15 cellular contexts compared by ENCODE assay signal in genomic region chr10:34194259-34194658, GRCh38.
DNase-seq lines count a peak whose midpoint lies in the region; ATAC-seq and TF ChIP-seq lines count a peak whose summit lies in the region.
"Had no signal": no experiment of that assay in that cellular context is flagged by ENCODE, and none has a peak within 500 bp of the region (broad histone marks: within the 10 kb centered on the region; RNA-seq: fewer than 3 reads in every experiment).

No MANE protein-coding gene starts in this region.

- ATAC-seq in GM21723 (IDR thresholded peaks at IDR 0.05; ENCODE audit: unreplicated experiment), result no peak
- ATAC-seq: activated naive CD8-positive, alpha-beta T cell treated with anti-CD3 and anti-CD28 coated beads, Interleukin-2, amount 50 U/mL, for 24 hours; PC-3 had no signal

- no peaks in the 10 kb centered on the region for H4K20me1 ChIP-seq in mammary epithelial cell (ENCODE audit: insufficient read depth, low read length)

- dilution Hi-C loops in mammary epithelial cell (cut with HindIII; ENCODE audit: low sequenced_read_pairs), result no loop called here

- H3K27ac ChIP-seq in SJSA1, result peak overlapping the region; percentile 55
- H3K27ac ChIP-seq in mammary epithelial cell (ENCODE audit: insufficient read depth, low read depth, low read length), result no peak overlapping the region
- H3K27ac ChIP-seq: spleen had no signal

- no peaks in the 10 kb centered on the region for H3K79me2 ChIP-seq in mammary epithelial cell (ENCODE audit: insufficient read depth, low read length)

- no peak overlapping the region for H3K9ac ChIP-seq in mammary epithelial cell (ENCODE audit: insufficient read depth, low read length)

- H2AFZ ChIP-seq in mammary epithelial cell (ENCODE audit: low read depth, low read length), result no peak overlapping the region

- intact Hi-C loops in mammary epithelial cell (cut with micrococcal nuclease), result no loop called here

- no TSS peak for BruUV-seq in mammary epithelial cell (replicated peaks; lab: Mats Ljungman, UMichigan)

- in situ Hi-C loops in mammary epithelial cell (cut with MboI; ENCODE audit: low sequenced_read_pairs in 2 of 2), result no loop called here

- no peaks in the 10 kb centered on the region for H3K9me3 ChIP-seq in SJSA1 (replicated peaks)
- no peaks in the 10 kb centered on the region for H3K9me3 ChIP-seq in mammary epithelial cell (replicated peaks; ENCODE audit: insufficient read depth, low read length)
- H3K9me3 ChIP-seq: spleen had no signal

- 96% methylated on average over 6 of the region's 6 CpGs for WGBS in mammary epithelial cell (ENCODE audit: low coverage, missing lambda C conversion rate)

- TF ChIP-seq CTCF in fibroblast of pulmonary artery (IDR thresholded peaks at IDR 0.05; ENCODE audit: low read length, missing control alignments), result no peak
- no peak for TF ChIP-seq CTCF in mammary epithelial cell (conservative IDR thresholded peaks at IDR 0.05 in 1 of 2, IDR thresholded peaks at IDR 0.05 in 1 of 2; ENCODE audit: extremely low read depth in 1 of 2, insufficient read depth in 1 of 2, low read depth in 1 of 2, low read length in 2 of 2)

- peaks cover 35% of the 10 kb centered on the region for H3K4me1 ChIP-seq in SJSA1 (replicated peaks)
- H3K4me1 ChIP-seq in mammary epithelial cell (ENCODE audit: insufficient read depth, low read length), result no peaks in the 10 kb centered on the region

- CTCF ChIA-PET in mammary epithelial cell (lab: Charles Lee; ENCODE audit: low non-redundant PET), result no interaction called here

- peak; percentile 39 for DNase-seq in GM04503 (ENCODE audit: low read depth)
- peak; percentile 87 to 91 for DNase-seq in SJSA1 (ENCODE audit: low read depth in 1 of 2, low spot score in 2 of 2)
- DNase-seq in fibroblast of pulmonary artery (ENCODE audit: low read depth), result peak; percentile 13
- DNase-seq in non-pigmented ciliary epithelial cell (ENCODE audit: low read depth), result peak; percentile 23
- no peak for DNase-seq in NCI-H510A (lab: John Stamatoyannopoulos, UW)
- no peak for DNase-seq in NCI-H446 treated with DMSO at 0.1 percent for 48 hours (lab: John Stamatoyannopoulos, UW)
- DNase-seq in mammary epithelial cell, result no peak
- DNase-seq: activated CD4-positive, CD25-positive, alpha-beta regulatory T cell treated with anti-CD3 and anti-CD28 coated beads, Interleukin-2, amount 50 U/mL, for 72 hours; activated naive CD8-positive, alpha-beta T cell treated with anti-CD3 and anti-CD28 coated beads, Interleukin-2, amount 50 U/mL, for 24 hours; dermis blood vessel endothelial cell; MV-4-11; PC-3; spleen; T-helper 1 cell had no signal

- H3K4me3 ChIP-seq in SJSA1 (no peak overlapping the region), fibroblast of pulmonary artery (replicated peaks; ENCODE audit: low read depth, low read length) (no peak overlapping the region), mammary epithelial cell (replicated peaks in 1 of 3; ENCODE audit: insufficient read depth in 1 of 3, low read depth in 2 of 3, low read length in 3 of 3) (no peak overlapping the region)
- H3K4me3 ChIP-seq: spleen had no signal

- H3K4me2 ChIP-seq in mammary epithelial cell (ENCODE audit: insufficient read depth, low read depth, low read length), result no peak overlapping the region

- H3K36me3 ChIP-seq in SJSA1 (no peaks in the 10 kb centered on the region), mammary epithelial cell (ENCODE audit: insufficient read depth, low read length) (no peaks in the 10 kb centered on the region)
- H3K36me3 ChIP-seq: spleen had no signal

- H3K27me3 ChIP-seq in SJSA1 (replicated peaks) (no peaks in the 10 kb centered on the region), mammary epithelial cell (ENCODE audit: insufficient read depth, low read length) (no peaks in the 10 kb centered on the region)
- H3K27me3 ChIP-seq: spleen had no signal

Comparison
In these comparisons a context has a peak if more than half of its experiments do, and no peak if none do; other contexts are left out.
1. DNase-seq: peak in GM04503 (single experiment), SJSA1 (2 of 2), fibroblast of pulmonary artery (single experiment) and non-pigmented ciliary epithelial cell (single experiment); none in NCI-H510A (single experiment), NCI-H446 treated with DMSO at 0.1 percent for 48 hours (single experiment) and mammary epithelial cell (single experiment).